In genomic region chr10:17229717-17229966, GRCh38 we compare ENCODE assay signal across 8 cellular contexts. TPM values are rescaled to one million over a fixed set of nuclear protein-coding genes. Genes with fewer than 3 reads are reported as not detected.
DNase-seq lines count a peak whose midpoint lies in the region; ATAC-seq and TF ChIP-seq lines count a peak whose summit lies in the region.

No MANE protein-coding gene starts in this region.

- H3K27ac ChIP-seq in body of pancreas (peak overlapping the region; percentile 90 to 98 (median 92)), mucosa of rectum (ENCODE audit: low read depth in 2 of 2, low read length in 2 of 2) (peak overlapping the region; percentile 95)

- H3K9ac ChIP-seq in mucosa of rectum (ENCODE audit: low read depth in 1 of 2, low read length in 2 of 2): peak overlapping the region; percentile 84 to 90

- H3K27me3 ChIP-seq in GM06990 (replicated peaks; ENCODE audit: control insufficient read depth, insufficient read depth, low read length) (no peaks in the 10 kb centered on the region), body of pancreas (no peaks in the 10 kb centered on the region), mucosa of rectum (ENCODE audit: control insufficient read depth in 2 of 2, insufficient read depth in 2 of 2, low read length in 2 of 2) (peaks cover 2 to 21% of the 10 kb centered on the region in 2 donors)

- H3K4me3 ChIP-seq in GM06990 (replicated peaks; ENCODE audit: low read depth, low read length) (peak overlapping the region; percentile 89), body of pancreas (peak overlapping the region; percentile 42 to 52), mucosa of rectum (ENCODE audit: low read length in 2 of 2) (peak overlapping the region; percentile 87 to 95)

- TF ChIP-seq CTCF in GM06990 (IDR thresholded peaks at IDR 0.05; ENCODE audit: insufficient read depth, low read length, poor library complexity, severe bottlenecking) (no peak), body of pancreas (IDR thresholded peaks at IDR 0.05) (no peak), omental fat pad (IDR thresholded peaks at IDR 0.05) (no peak)

- H3K36me3 ChIP-seq in GM06990 (ENCODE audit: control insufficient read depth, insufficient read depth, low read length) (peaks cover 4% of the 10 kb centered on the region), body of pancreas (replicated peaks in 1 of 2; ENCODE audit: insufficient read depth in 1 of 2, low read depth in 2 of 2) (peaks cover under 1 to 2% of the 10 kb centered on the region in 2 donors), mucosa of rectum (ENCODE audit: control insufficient read depth in 2 of 2, insufficient read depth in 2 of 2, low read length in 2 of 2) (peaks cover 9 to 17% of the 10 kb centered on the region in 2 donors)

- TF ChIP-seq POLR2A in body of pancreas (IDR thresholded peaks at IDR 0.05): no peak

- WGBS in body of pancreas, 2 donors: 0% methylated on average over 21 of the region's 21 CpGs; no CpG with 5 or more reads in 1 of the 2 donors

- peaks cover 73% of the 10 kb centered on the region for H3K4me1 ChIP-seq in body of pancreas
- peaks cover 22 to 40% of the 10 kb centered on the region in 2 donors for H3K4me1 ChIP-seq in mucosa of rectum (ENCODE audit: control insufficient read depth in 2 of 2, insufficient read depth in 2 of 2, low read length in 2 of 2)

- H3K9me3 ChIP-seq in body of pancreas: no peaks in the 10 kb centered on the region
- no peaks in the 10 kb centered on the region for H3K9me3 ChIP-seq in mucosa of rectum (ENCODE audit: control insufficient read depth in 2 of 2, low read length in 2 of 2)

- intact Hi-C loops in body of pancreas (cut with DNase I): no loop called here

- ATAC-seq in HG02970 (IDR thresholded peaks at IDR 0.05; ENCODE audit: low FRiP score, unreplicated experiment) (peak; percentile 4), body of pancreas (no peak), omental fat pad (ENCODE audit: low FRiP score) (no peak)

- DNase-seq in GM06990 (ENCODE audit: extremely low read depth, insufficient read length) (no peak), body of pancreas (no peak), NOMO-1 treated with DMSO at 0.1 percent for 48 hours (lab: John Stamatoyannopoulos, UW; ENCODE audit: unreplicated experiment) (no peak), omental fat pad (ENCODE audit: low spot score) (no peak), NCI-H1694 treated with DMSO at 0.1 percent for 48 hours (lab: John Stamatoyannopoulos, UW) (no peak), SIG-M5 treated with dmso at 0.1 percent for 504 hours (lab: John Stamatoyannopoulos, UW; ENCODE audit: unreplicated experiment) (no peak)

RNA-seq across cellular contexts. Expression of gene VIM, which starts 1.6 kb away (rescaled TPM):
- 1,000 to 10,000 TPM in 1 of 2 donors, 100 to 1,000 TPM in 1; 539 to 1,025 TPM for total RNA-seq in body of pancreas
- total RNA-seq in omental fat pad: 1,000 to 10,000 TPM; 3,307 to 6,426 (median 5,180) TPM

RNA-seq across cellular contexts. Expression of gene TRDMT1, which starts 28.2 kb away (rescaled TPM):
- total RNA-seq in body of pancreas (1 to 10 TPM; 7.3 to 7.5 TPM), omental fat pad (10 to 100 TPM in 1 of 4 donors, 1 to 10 TPM in 3; 4.9 to 13.7 (median 6.2) TPM)
